Comparison of ENCODE assay signal across 1 cellular context in the genomic region with DNA sequence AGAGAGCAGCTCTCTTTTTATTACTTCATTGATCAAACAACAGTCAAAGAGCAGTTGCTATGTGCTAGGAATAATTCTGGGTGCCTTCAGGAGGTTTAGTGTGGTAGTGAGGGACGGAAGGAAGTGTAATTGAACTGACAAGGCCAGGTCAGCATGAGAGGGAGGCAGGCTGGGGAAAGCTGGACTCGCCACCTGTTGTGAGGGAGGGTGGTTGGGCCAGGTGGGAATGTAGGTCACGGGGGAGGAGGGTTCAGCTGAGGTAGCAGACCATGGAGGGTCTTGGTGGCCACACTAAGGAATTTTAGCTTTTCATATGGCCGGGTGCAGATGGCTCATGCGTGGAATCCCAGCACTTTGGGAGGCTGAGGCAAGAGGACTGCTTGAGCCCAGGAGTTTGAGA.
TF ChIP-seq lines count a peak whose summit lies in the region.

No MANE protein-coding gene starts in this region.

TF ChIP-seq in HepG2, 621 proteins besides CTCF, POLR2A, EP300 and RAD21:
- TF ChIP-seq, protein P1, sequence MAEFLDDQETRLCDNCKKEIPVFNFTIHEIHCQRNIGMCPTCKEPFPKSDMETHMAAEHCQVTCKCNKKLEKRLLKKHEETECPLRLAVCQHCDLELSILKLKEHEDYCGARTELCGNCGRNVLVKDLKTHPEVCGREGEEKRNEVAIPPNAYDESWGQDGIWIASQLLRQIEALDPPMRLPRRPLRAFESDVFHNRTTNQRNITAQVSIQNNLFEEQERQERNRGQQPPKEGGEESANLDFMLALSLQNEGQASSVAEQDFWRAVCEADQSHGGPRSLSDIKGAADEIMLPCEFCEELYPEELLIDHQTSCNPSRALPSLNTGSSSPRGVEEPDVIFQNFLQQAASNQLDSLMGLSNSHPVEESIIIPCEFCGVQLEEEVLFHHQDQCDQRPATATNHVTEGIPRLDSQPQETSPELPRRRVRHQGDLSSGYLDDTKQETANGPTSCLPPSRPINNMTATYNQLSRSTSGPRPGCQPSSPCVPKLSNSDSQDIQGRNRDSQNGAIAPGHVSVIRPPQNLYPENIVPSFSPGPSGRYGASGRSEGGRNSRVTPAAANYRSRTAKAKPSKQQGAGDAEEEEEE (CRISPR knock-in tag; IDR thresholded peaks at IDR 0.05; ENCODE audit: borderline replicate concordance) = no peak
- TF ChIP-seq DNMT3B (CRISPR knock-in tag; conservative IDR thresholded peaks at IDR 0.05) (no peak), ELF4 (CRISPR knock-in tag; IDR thresholded peaks at IDR 0.05; ENCODE audit: borderline replicate concordance) (no peak), ZNF75D (CRISPR knock-in tag; IDR thresholded peaks at IDR 0.05; ENCODE audit: borderline replicate concordance) (no peak), ZBTB1 (CRISPR knock-in tag; IDR thresholded peaks at IDR 0.05; ENCODE audit: borderline replicate concordance) (no peak), MTA3 (CRISPR knock-in tag; IDR thresholded peaks at IDR 0.05) (no peak), ZNF432 (CRISPR knock-in tag; IDR thresholded peaks at IDR 0.05; ENCODE audit: borderline replicate concordance) (no peak), MED1 (CRISPR knock-in tag; IDR thresholded peaks at IDR 0.05) (no peak)
- TF ChIP-seq, protein P2, sequence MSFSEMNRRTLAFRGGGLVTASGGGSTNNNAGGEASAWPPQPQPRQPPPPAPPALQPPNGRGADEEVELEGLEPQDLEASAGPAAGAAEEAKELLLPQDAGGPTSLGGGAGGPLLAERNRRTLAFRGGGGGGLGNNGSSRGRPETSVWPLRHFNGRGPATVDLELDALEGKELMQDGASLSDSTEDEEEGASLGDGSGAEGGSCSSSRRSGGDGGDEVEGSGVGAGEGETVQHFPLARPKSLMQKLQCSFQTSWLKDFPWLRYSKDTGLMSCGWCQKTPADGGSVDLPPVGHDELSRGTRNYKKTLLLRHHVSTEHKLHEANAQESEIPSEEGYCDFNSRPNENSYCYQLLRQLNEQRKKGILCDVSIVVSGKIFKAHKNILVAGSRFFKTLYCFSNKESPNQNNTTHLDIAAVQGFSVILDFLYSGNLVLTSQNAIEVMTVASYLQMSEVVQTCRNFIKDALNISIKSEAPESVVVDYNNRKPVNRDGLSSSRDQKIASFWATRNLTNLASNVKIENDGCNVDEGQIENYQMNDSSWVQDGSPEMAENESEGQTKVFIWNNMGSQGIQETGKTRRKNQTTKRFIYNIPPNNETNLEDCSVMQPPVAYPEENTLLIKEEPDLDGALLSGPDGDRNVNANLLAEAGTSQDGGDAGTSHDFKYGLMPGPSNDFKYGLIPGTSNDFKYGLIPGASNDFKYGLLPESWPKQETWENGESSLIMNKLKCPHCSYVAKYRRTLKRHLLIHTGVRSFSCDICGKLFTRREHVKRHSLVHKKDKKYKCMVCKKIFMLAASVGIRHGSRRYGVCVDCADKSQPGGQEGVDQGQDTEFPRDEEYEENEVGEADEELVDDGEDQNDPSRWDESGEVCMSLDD (CRISPR knock-in tag; IDR thresholded peaks at IDR 0.05; ENCODE audit: borderline replicate concordance) = no peak
- TF ChIP-seq, protein P3, sequence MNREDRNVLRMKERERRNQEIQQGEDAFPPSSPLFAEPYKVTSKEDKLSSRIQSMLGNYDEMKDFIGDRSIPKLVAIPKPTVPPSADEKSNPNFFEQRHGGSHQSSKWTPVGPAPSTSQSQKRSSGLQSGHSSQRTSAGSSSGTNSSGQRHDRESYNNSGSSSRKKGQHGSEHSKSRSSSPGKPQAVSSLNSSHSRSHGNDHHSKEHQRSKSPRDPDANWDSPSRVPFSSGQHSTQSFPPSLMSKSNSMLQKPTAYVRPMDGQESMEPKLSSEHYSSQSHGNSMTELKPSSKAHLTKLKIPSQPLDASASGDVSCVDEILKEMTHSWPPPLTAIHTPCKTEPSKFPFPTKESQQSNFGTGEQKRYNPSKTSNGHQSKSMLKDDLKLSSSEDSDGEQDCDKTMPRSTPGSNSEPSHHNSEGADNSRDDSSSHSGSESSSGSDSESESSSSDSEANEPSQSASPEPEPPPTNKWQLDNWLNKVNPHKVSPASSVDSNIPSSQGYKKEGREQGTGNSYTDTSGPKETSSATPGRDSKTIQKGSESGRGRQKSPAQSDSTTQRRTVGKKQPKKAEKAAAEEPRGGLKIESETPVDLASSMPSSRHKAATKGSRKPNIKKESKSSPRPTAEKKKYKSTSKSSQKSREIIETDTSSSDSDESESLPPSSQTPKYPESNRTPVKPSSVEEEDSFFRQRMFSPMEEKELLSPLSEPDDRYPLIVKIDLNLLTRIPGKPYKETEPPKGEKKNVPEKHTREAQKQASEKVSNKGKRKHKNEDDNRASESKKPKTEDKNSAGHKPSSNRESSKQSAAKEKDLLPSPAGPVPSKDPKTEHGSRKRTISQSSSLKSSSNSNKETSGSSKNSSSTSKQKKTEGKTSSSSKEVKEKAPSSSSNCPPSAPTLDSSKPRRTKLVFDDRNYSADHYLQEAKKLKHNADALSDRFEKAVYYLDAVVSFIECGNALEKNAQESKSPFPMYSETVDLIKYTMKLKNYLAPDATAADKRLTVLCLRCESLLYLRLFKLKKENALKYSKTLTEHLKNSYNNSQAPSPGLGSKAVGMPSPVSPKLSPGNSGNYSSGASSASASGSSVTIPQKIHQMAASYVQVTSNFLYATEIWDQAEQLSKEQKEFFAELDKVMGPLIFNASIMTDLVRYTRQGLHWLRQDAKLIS (CRISPR knock-in tag; IDR thresholded peaks at IDR 0.05) = no peak
- TF ChIP-seq, protein P4, sequence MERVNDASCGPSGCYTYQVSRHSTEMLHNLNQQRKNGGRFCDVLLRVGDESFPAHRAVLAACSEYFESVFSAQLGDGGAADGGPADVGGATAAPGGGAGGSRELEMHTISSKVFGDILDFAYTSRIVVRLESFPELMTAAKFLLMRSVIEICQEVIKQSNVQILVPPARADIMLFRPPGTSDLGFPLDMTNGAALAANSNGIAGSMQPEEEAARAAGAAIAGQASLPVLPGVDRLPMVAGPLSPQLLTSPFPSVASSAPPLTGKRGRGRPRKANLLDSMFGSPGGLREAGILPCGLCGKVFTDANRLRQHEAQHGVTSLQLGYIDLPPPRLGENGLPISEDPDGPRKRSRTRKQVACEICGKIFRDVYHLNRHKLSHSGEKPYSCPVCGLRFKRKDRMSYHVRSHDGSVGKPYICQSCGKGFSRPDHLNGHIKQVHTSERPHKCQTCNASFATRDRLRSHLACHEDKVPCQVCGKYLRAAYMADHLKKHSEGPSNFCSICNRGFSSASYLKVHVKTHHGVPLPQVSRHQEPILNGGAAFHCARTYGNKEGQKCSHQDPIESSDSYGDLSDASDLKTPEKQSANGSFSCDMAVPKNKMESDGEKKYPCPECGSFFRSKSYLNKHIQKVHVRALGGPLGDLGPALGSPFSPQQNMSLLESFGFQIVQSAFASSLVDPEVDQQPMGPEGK (CRISPR knock-in tag; IDR thresholded peaks at IDR 0.05) = no peak
